In genomic region chr16:81601601-81602251, GRCh38 we compare ENCODE assay signal across 11 cellular contexts.
DNase-seq lines count a peak whose midpoint lies in the region; ATAC-seq, FAIRE-seq and TF ChIP-seq lines count a peak whose summit lies in the region.
"Had no signal": no experiment of that assay in that cellular context is flagged by ENCODE, and none has a peak within 500 bp of the region (broad histone marks: within the 10 kb centered on the region; RNA-seq: fewer than 3 reads in every experiment).

No MANE protein-coding gene starts in this region.

- H3K9me3 Mint-ChIP-seq in astrocyte (ENCODE audit: unreplicated experiment), result no peaks in the 10 kb centered on the region

- no peak for TF ChIP-seq CTCF in astrocyte (IDR thresholded peaks at IDR 0.05; ENCODE audit: insufficient read depth, low read depth, low read length)
- no peak for TF ChIP-seq CTCF in hepatocyte (IDR thresholded peaks at IDR 0.05; ENCODE audit: poor library complexity)

- H3K4me1 ChIP-seq in astrocyte (ENCODE audit: insufficient read depth, low read length), result peaks cover 36% of the 10 kb centered on the region
- peaks cover 39% of the 10 kb centered on the region for H3K4me1 ChIP-seq in hepatocyte (ENCODE audit: insufficient read depth)
- peaks cover 38% of the 10 kb centered on the region for H3K4me1 ChIP-seq in skeletal muscle satellite cell (ENCODE audit: control insufficient read depth, insufficient read depth, low read length)

- H4K20me1 ChIP-seq in astrocyte (ENCODE audit: insufficient read depth, low read length) (peaks cover 69% of the 10 kb centered on the region), hepatocyte (ENCODE audit: insufficient read depth, poor library complexity, severe bottlenecking) (peaks cover 15% of the 10 kb centered on the region)

- H3K27me3 ChIP-seq in astrocyte (ENCODE audit: insufficient read depth, low read length) (no peaks in the 10 kb centered on the region), hepatocyte (no peaks in the 10 kb centered on the region), skeletal muscle satellite cell (ENCODE audit: control insufficient read depth, insufficient read depth, low read length) (no peaks in the 10 kb centered on the region)

- H3K9me2 ChIP-seq in hepatocyte (replicated peaks; ENCODE audit: insufficient read depth), result no peaks in the 10 kb centered on the region

- WGBS in hepatocyte (ENCODE audit: low lambda C conversion rate, missing lambda C conversion rate), result 85% methylated on average over 16 of the region's 16 CpGs

- H3K27ac ChIP-seq in astrocyte (ENCODE audit: low read depth, low read length), result no peak overlapping the region
- H3K27ac ChIP-seq in hepatocyte, result peak overlapping the region; percentile 71

- no peak for ATAC-seq in HG02763 (IDR thresholded peaks at IDR 0.05; ENCODE audit: unreplicated experiment)
- ATAC-seq: activated CD4-positive, alpha-beta T cell treated with anti-CD3 and anti-CD28 coated beads for 36 hours had no signal

- peaks cover 66% of the 10 kb centered on the region for H3K79me2 ChIP-seq in astrocyte (ENCODE audit: insufficient read depth, low read length)
- H3K79me2 ChIP-seq in hepatocyte, result peaks cover 77% of the 10 kb centered on the region

- peaks cover 4% of the 10 kb centered on the region for H3K36me3 Mint-ChIP-seq in astrocyte (ENCODE audit: low read depth, unreplicated experiment)

- no peaks in the 10 kb centered on the region for H3K9me3 ChIP-seq in astrocyte (ENCODE audit: insufficient read depth, low read depth, low read length)
- no peaks in the 10 kb centered on the region for H3K9me3 ChIP-seq in hepatocyte (ENCODE audit: low read depth)
- H3K9me3 ChIP-seq in skeletal muscle satellite cell (replicated peaks; ENCODE audit: low read length), result no peaks in the 10 kb centered on the region

- peak overlapping the region; percentile 1 for H3K9ac ChIP-seq in astrocyte (ENCODE audit: low read length)
- H3K9ac ChIP-seq in skeletal muscle satellite cell (ENCODE audit: low read depth, low read length), result peak overlapping the region; percentile 14

- no peaks in the 10 kb centered on the region for H3K27me3 Mint-ChIP-seq in astrocyte (ENCODE audit: low read depth, unreplicated experiment)
- H3K27me3 Mint-ChIP-seq: activated CD4-positive, alpha-beta T cell treated with anti-CD3 and anti-CD28 coated beads for 36 hours had no signal

- FAIRE-seq in astrocyte (lab: Jason Lieb, UNC), result no peak

- no peak overlapping the region for H3K4me3 Mint-ChIP-seq in astrocyte (ENCODE audit: unreplicated experiment)
- H3K4me3 Mint-ChIP-seq: activated CD4-positive, alpha-beta T cell treated with anti-CD3 and anti-CD28 coated beads for 36 hours had no signal

- H3K36me3 ChIP-seq in astrocyte (ENCODE audit: insufficient read depth, low read length) (no peaks in the 10 kb centered on the region), hepatocyte (replicated peaks; ENCODE audit: insufficient read depth, low read depth) (no peaks in the 10 kb centered on the region), skeletal muscle satellite cell (ENCODE audit: insufficient read depth, low read length) (no peaks in the 10 kb centered on the region)

- H3K4me3 ChIP-seq in astrocyte (ENCODE audit: insufficient read depth, low read depth, low read length) (no peak overlapping the region), hepatocyte (no peak overlapping the region), skeletal muscle satellite cell (ENCODE audit: low read length) (no peak overlapping the region)

- DNase-seq in NCI-H1105 (lab: John Stamatoyannopoulos, UW) (peak; percentile 46), astrocyte (ENCODE audit: low read depth) (no peak), hepatocyte (ENCODE audit: low spot score) (no peak), NOMO-1 treated with dmso at 0.1 percent for 144 hours (lab: John Stamatoyannopoulos, UW; ENCODE audit: unreplicated experiment) (no peak)
- no peak for DNase-seq in stimulated activated naive CD4-positive, alpha-beta T cell treated with Interleukin-2 at 50 U/mL for 16 hours (lab: John Stamatoyannopoulos, UW)
- no peak for DNase-seq in stimulated activated CD4-positive, alpha-beta T cell treated with anti-CD3 and anti-CD28 coated beads, Interleukin-15, amount 100 ng/mL, for 24 hours
- DNase-seq: activated CD4-positive, alpha-beta T cell treated with anti-CD3 and anti-CD28 coated beads for 36 hours; activated effector memory CD4-positive, alpha-beta T cell treated with anti-CD3 and anti-CD28 coated beads, Interleukin-2, amount 50 U/mL, for 16 hours; GDM1 had no signal

- H3K27ac Mint-ChIP-seq in astrocyte (ENCODE audit: unreplicated experiment), result peak overlapping the region; percentile 97
- H3K27ac Mint-ChIP-seq: activated CD4-positive, alpha-beta T cell treated with anti-CD3 and anti-CD28 coated beads for 36 hours had no signal

- H3K4me1 Mint-ChIP-seq in astrocyte (ENCODE audit: low read depth, unreplicated experiment), result peaks cover 60% of the 10 kb centered on the region

- no peak overlapping the region for H2AFZ ChIP-seq in astrocyte (ENCODE audit: low read depth, low read length)
- no peak overlapping the region for H2AFZ ChIP-seq in hepatocyte

- no peak overlapping the region for H3K4me2 ChIP-seq in astrocyte (ENCODE audit: low read length)
- H3K4me2 ChIP-seq in hepatocyte, result no peak overlapping the region
- peak overlapping the region; percentile 7 for H3K4me2 ChIP-seq in skeletal muscle satellite cell (ENCODE audit: low read length)
